In genomic region chr16:81885976-81886586, GRCh38 we compare ENCODE assay signal across 8 cellular contexts.
A peak's percentile ranks its signal among the peaks of the same experiment; 100 is the strongest.
DNase-seq lines count a peak whose midpoint lies in the region; ATAC-seq and TF ChIP-seq lines count a peak whose summit lies in the region.

No MANE protein-coding gene starts in this region.

- H3K9me3 ChIP-seq in CD8-positive, alpha-beta T cell (ENCODE audit: low read length) = no peaks in the 10 kb centered on the region
- H3K9me3 ChIP-seq in right lobe of liver = no peaks in the 10 kb centered on the region

- no peaks in the 10 kb centered on the region for H3K4me1 Mint-ChIP-seq in CD8-positive, alpha-beta T cell (ENCODE audit: low read depth)

- no peaks in the 10 kb centered on the region for H3K36me3 Mint-ChIP-seq in CD8-positive, alpha-beta T cell

- ATAC-seq in CD8-positive, alpha-beta T cell = peak; percentile 61
- ATAC-seq in right lobe of liver (peak in 3 of 4 donors; percentile 30 to 48 (median 40)), GM21825 (IDR thresholded peaks at IDR 0.05; ENCODE audit: unreplicated experiment) (no peak)

- H3K27me3 Mint-ChIP-seq in CD8-positive, alpha-beta T cell (ENCODE audit: low read depth) = no peaks in the 10 kb centered on the region

- no peaks in the 10 kb centered on the region for H3K36me3 ChIP-seq in CD8-positive, alpha-beta T cell (ENCODE audit: insufficient read depth, low read length)
- no peaks in the 10 kb centered on the region for H3K36me3 ChIP-seq in right lobe of liver

- no peak overlapping the region for H3K27ac Mint-ChIP-seq in CD8-positive, alpha-beta T cell

- H3K27me3 ChIP-seq in CD8-positive, alpha-beta T cell (ENCODE audit: insufficient read depth, low read length) = no peaks in the 10 kb centered on the region
- no peaks in the 10 kb centered on the region for H3K27me3 ChIP-seq in right lobe of liver

- 19% methylated on average over 9 of the region's 9 CpGs for WGBS in right lobe of liver (ENCODE audit: insufficient coverage, low coverage, low lambda C conversion rate, missing lambda C conversion rate)

- in situ Hi-C loops in GM13977 (cut with MboI; ENCODE audit: low pct_unique_long_range_greater_than_20kb, low sequenced_read_pairs, unreplicated experiment) = no loop called here
- in situ Hi-C loops in astrocyte of the cerebellum (cut with HindIII; ENCODE audit: low sequenced_read_pairs) = no loop called here

- no peaks in the 10 kb centered on the region for H3K4me1 ChIP-seq in CD8-positive, alpha-beta T cell (ENCODE audit: insufficient read depth, low read length)
- peaks cover 3 to 19% (median 7%) of the 10 kb centered on the region in 4 donors for H3K4me1 ChIP-seq in right lobe of liver

- no peak for TF ChIP-seq POLR2A in right lobe of liver (IDR thresholded peaks at IDR 0.05)

- DNase-seq in CD8-positive, alpha-beta T cell = peak in 2 of 7 experiments; percentile 14 to 15
- DNase-seq in GM13977 (ENCODE audit: low spot score) (peak; percentile 63), NCI-H146 (lab: John Stamatoyannopoulos, UW) (peak; percentile 33), astrocyte of the cerebellum (ENCODE audit: low read depth) (no peak), right lobe of liver (no peak), NK-92 (lab: John Stamatoyannopoulos, UW; ENCODE audit: unreplicated experiment) (no peak), NCI-H1092 treated with DMSO at 0.1 percent for 48 hours (lab: John Stamatoyannopoulos, UW) (no peak)

- CTCF ChIA-PET in CD8-positive, alpha-beta T cell (lab: Charles Lee) = interaction anchor here (0.7 to 2.3 kb wide), 10 partner anchors 9 to 147 kb away, joined by 3 to 12 read pairs (median 3); no protein-coding TSS in a partner anchor

- no peak overlapping the region for H3K4me3 ChIP-seq in CD8-positive, alpha-beta T cell (ENCODE audit: low read depth, low read length)
- H3K4me3 ChIP-seq in astrocyte of the cerebellum (ENCODE audit: low read depth, low read length) (no peak overlapping the region), right lobe of liver (no peak overlapping the region)

- H3K27ac ChIP-seq in CD8-positive, alpha-beta T cell (ENCODE audit: low read depth, low read length) = no peak overlapping the region
- no peak overlapping the region for H3K27ac ChIP-seq in right lobe of liver

- TF ChIP-seq CTCF in CD8-positive, alpha-beta T cell (IDR thresholded peaks at IDR 0.05) = peak; percentile 68
- TF ChIP-seq CTCF in GM13977 (IDR thresholded peaks at IDR 0.05; ENCODE audit: extremely low read depth, insufficient read depth, missing control alignments) (peak; percentile 63), astrocyte of the cerebellum (IDR thresholded peaks at IDR 0.05; ENCODE audit: low read depth, low read length, missing control alignments) (peak; percentile 76), right lobe of liver (IDR thresholded peaks at IDR 0.05) (peak; percentile 50 to 82 (median 78))

- POLR2A ChIA-PET in CD8-positive, alpha-beta T cell (lab: Charles Lee) = no interaction called here

- intact Hi-C loops in CD8-positive, alpha-beta T cell (cut with DNase I, micrococcal nuclease) = loop anchor here (1.0 kb wide), 1 partner anchor 520 kb away; no protein-coding TSS in a partner anchor
- intact Hi-C loops in right lobe of liver (cut with DNase I) = loop anchor here in 1 of 2 donors (10.0 kb wide), 1 partner anchor 121 kb away; no protein-coding TSS in a partner anchor

- H3K9me3 Mint-ChIP-seq in CD8-positive, alpha-beta T cell = no peaks in the 10 kb centered on the region

- no peak overlapping the region for H3K4me3 Mint-ChIP-seq in CD8-positive, alpha-beta T cell

Comparison
In these comparisons a context has a peak if more than half of its experiments do, and no peak if none do; other contexts are left out.
1. DNase-seq: peak in GM13977 (single experiment) and NCI-H146 (single experiment); none in astrocyte of the cerebellum (single experiment), right lobe of liver (0 of 3), NK-92 (single experiment) and NCI-H1092 treated with DMSO at 0.1 percent for 48 hours (single experiment).
2. Peak in every context shown above with its lines, with median percentiles within 50 percentile points of each other: CTCF ChIP-seq.